10 cellular contexts compared by ENCODE assay signal in the genomic region with DNA sequence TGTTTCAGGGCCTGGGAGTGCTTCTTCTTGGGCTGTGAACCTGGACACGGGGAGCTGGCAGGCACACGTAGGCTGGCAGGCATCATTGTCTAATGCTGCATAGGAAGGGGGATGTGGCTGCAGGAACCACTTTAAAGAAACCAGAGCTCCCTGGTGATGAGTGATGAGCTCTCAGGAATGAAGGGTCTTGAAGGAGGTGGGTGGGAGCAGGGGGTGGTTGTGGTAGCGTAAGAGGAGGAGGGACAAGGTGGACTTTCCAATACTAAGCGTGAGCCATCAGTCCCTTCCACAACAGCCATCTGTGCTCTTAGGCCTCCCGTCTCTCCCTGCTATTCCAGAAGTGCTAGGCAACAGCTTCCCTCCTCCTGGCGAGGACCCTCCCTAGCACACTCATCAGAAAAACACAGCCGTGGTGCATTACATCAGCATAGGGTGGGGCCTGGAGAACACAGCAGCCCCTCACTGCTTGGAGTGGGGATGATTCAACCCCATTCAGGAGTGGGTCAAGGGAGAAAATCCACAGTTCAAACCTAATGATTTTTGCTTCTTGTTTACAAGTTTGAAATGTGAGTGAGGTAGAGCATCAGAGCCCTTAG.
A peak's percentile ranks its signal among the peaks of the same experiment; 100 is the strongest.
DNase-seq lines count a peak whose midpoint lies in the region; ATAC-seq and TF ChIP-seq lines count a peak whose summit lies in the region.
"Had no signal": no experiment of that assay in that cellular context is flagged by ENCODE, and none has a peak within 500 bp of the region (broad histone marks: within the 10 kb centered on the region; RNA-seq: fewer than 3 reads in every experiment).

No MANE protein-coding gene starts in this region.

- H3K79me2 ChIP-seq in neural progenitor cell (ENCODE audit: low read depth), result no peaks in the 10 kb centered on the region

- no peak overlapping the region for H3K27ac ChIP-seq in neural progenitor cell

- no peaks in the 10 kb centered on the region for H3K9me3 ChIP-seq in neural progenitor cell (ENCODE audit: low read depth)

- H2AFZ ChIP-seq in neural progenitor cell (replicated peaks), result peak overlapping the region; percentile 7

- no peak overlapping the region for H3K27ac Mint-ChIP-seq in neural progenitor cell
- H3K27ac Mint-ChIP-seq: activated T-cell treated with anti-CD3 and anti-CD28 coated beads, Interleukin-2, amount 50 U/mL, for 24 hours had no signal

- H4K20me1 ChIP-seq in neural progenitor cell (ENCODE audit: low read depth), result no peaks in the 10 kb centered on the region

- peaks cover 7% of the 10 kb centered on the region for H3K4me1 Mint-ChIP-seq in neural progenitor cell

- TF ChIP-seq CTCF in neural progenitor cell (IDR thresholded peaks at IDR 0.05), result no peak

- peak; percentile 72 for DNase-seq in Right ventricle myocardium inferior (ENCODE audit: missing footprints)
- DNase-seq in cardiac septum (ENCODE audit: low spot score), result no peak
- DNase-seq in fibroblast of the conjunctiva (ENCODE audit: low read depth), result peak; percentile 88
- DNase-seq in neural progenitor cell (ENCODE audit: low spot score), result peak; percentile 9
- DNase-seq in MV-4-11 (lab: John Stamatoyannopoulos, UW), result no peak
- no peak for DNase-seq in stimulated activated CD4-positive, alpha-beta T cell treated with anti-CD3 and anti-CD28 coated beads, Interleukin-4, amount 100 ng/mL, for 1 hour
- DNase-seq in NCI-H2196 treated with DMSO at 0.1 percent for 48 hours (lab: John Stamatoyannopoulos, UW; ENCODE audit: unreplicated experiment), result no peak
- DNase-seq: activated T-cell treated with anti-CD3 and anti-CD28 coated beads, Interleukin-2, amount 50 U/mL, for 24 hours; dermis blood vessel endothelial cell had no signal

- H3K27me3 Mint-ChIP-seq in neural progenitor cell (ENCODE audit: insufficient read depth, low read depth), result no peaks in the 10 kb centered on the region
- H3K27me3 Mint-ChIP-seq: activated T-cell treated with anti-CD3 and anti-CD28 coated beads, Interleukin-2, amount 50 U/mL, for 24 hours had no signal

- H3K27me3 ChIP-seq in neural progenitor cell, result no peaks in the 10 kb centered on the region

- H3K9me3 Mint-ChIP-seq in neural progenitor cell, result peaks cover 5% of the 10 kb centered on the region

- no peak overlapping the region for H3K9ac ChIP-seq in neural progenitor cell

- no peak overlapping the region for H3K4me2 ChIP-seq in neural progenitor cell

- no peaks in the 10 kb centered on the region for H3K36me3 Mint-ChIP-seq in neural progenitor cell

- no peaks in the 10 kb centered on the region for H3F3A ChIP-seq in neural progenitor cell (ENCODE audit: low read depth)

- H3K4me1 ChIP-seq in neural progenitor cell, result no peaks in the 10 kb centered on the region

- H3K4me3 Mint-ChIP-seq in neural progenitor cell, result no peak overlapping the region
- H3K4me3 Mint-ChIP-seq: activated T-cell treated with anti-CD3 and anti-CD28 coated beads, Interleukin-2, amount 50 U/mL, for 24 hours had no signal

- no peak overlapping the region for H3K4me3 ChIP-seq in neural progenitor cell

- intact Hi-C loops in Right ventricle myocardium inferior (cut with DNase I), result no loop called here
- intact Hi-C loops in cardiac septum (cut with DNase I), result no loop called here

- ATAC-seq in Right ventricle myocardium inferior (peak; percentile 94), HG02623 (IDR thresholded peaks at IDR 0.05; ENCODE audit: unreplicated experiment) (no peak)

- H3K36me3 ChIP-seq in neural progenitor cell, result no peaks in the 10 kb centered on the region

Comparison
In these comparisons a context has a peak if more than half of its experiments do, and no peak if none do; other contexts are left out.
1. DNase-seq: peak in Right ventricle myocardium inferior (single experiment), fibroblast of the conjunctiva (single experiment) and neural progenitor cell (single experiment); none in cardiac septum (single experiment), MV-4-11 (single experiment), stimulated activated CD4-positive, alpha-beta T cell treated with anti-CD3 and anti-CD28 coated beads, Interleukin-4, amount 100 ng/mL, for 1 hour (single experiment) and NCI-H2196 treated with DMSO at 0.1 percent for 48 hours (single experiment).